Comparison of ENCODE assay signal across 13 cellular contexts in the genomic region with DNA sequence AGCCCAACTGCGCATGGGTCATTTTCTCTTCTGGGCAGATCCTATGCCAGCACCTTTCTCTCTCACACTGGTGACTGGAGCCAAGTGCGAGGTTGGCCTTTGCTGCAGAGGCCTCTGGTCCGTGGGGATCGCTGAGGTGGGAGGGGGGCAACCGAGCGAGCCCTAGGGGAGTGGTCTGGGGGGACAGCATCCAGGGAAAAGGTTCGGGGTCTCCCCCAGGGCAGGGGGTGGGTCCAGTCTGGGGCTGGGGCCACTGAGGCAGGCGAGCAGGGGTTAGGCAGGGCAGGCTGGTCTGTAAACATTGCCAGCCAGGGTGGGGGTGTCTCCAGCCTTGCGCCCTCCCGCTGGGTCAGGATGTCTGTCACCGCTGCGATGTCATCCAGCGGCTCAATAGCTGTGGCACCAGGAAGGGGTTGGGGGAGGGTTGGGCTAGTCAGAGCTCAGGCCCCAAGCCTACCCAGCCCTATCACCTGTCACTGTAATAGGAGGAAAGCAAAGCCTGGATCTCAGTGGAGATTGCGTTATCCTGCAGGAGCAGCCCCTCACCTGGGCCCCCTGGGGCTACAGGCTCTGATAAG.
"Had no signal": no experiment of that assay in that cellular context is flagged by ENCODE, and none has a peak within 500 bp of the region (broad histone marks: within the 10 kb centered on the region; RNA-seq: fewer than 3 reads in every experiment).

No MANE protein-coding gene starts in this region.

- H3K4me3 Mint-ChIP-seq: activated naive CD8-positive, alpha-beta T cell treated with anti-CD3 and anti-CD28 coated beads for 36 hours; activated T-helper 1 cell treated with anti-CD3 and anti-CD28 coated beads, Interleukin-12 subunit alpha, Interleukin-12 subunit beta, Interleukin-2, Interleukin-4 antibody, amounts not matched to agents 30 ng/mL and 10 ng/mL and 1 ng/mL, durations not matched to agents 14 hours and 24 hours and 36 hours; central memory CD8-positive, alpha-beta T cell; natural killer cell; stimulated activated naive CD8-positive, alpha-beta T cell treated with anti-CD3 and anti-CD28 coated beads, Interleukin-15, Interleukin-2, amounts not matched to agents 100 ng/mL and 50 ng/mL, for 24 hours had no signal

- DNase-seq: activated CD4-positive, CD25-positive, alpha-beta regulatory T cell treated with anti-CD3 and anti-CD28 coated beads, Interleukin-2, amount 50 U/mL, for 72 hours; activated naive CD8-positive, alpha-beta T cell treated with anti-CD3 and anti-CD28 coated beads for 36 hours; body of pancreas; left cardiac atrium; natural killer cell; occipital lobe had no signal

- H3K27me3 Mint-ChIP-seq: activated naive CD8-positive, alpha-beta T cell treated with anti-CD3 and anti-CD28 coated beads for 36 hours; central memory CD8-positive, alpha-beta T cell; stimulated activated naive CD8-positive, alpha-beta T cell treated with anti-CD3 and anti-CD28 coated beads, Interleukin-15, Interleukin-2, amounts not matched to agents 100 ng/mL and 50 ng/mL, for 24 hours had no signal

- H3K27ac ChIP-seq: body of pancreas, coronary artery, right atrium auricular region, suprapubic skin had no signal

- H3K4me3 ChIP-seq: body of pancreas, coronary artery, lung, right atrium auricular region, suprapubic skin had no signal

- H3K27me3 ChIP-seq: body of pancreas, right atrium auricular region, suprapubic skin had no signal

- H3K9me3 Mint-ChIP-seq: activated naive CD8-positive, alpha-beta T cell treated with anti-CD3 and anti-CD28 coated beads for 36 hours; activated T-helper 1 cell treated with anti-CD3 and anti-CD28 coated beads, Interleukin-12 subunit alpha, Interleukin-12 subunit beta, Interleukin-2, Interleukin-4 antibody, amounts not matched to agents 30 ng/mL and 10 ng/mL and 1 ng/mL, durations not matched to agents 14 hours and 24 hours and 36 hours; central memory CD8-positive, alpha-beta T cell; natural killer cell; stimulated activated naive CD8-positive, alpha-beta T cell treated with anti-CD3 and anti-CD28 coated beads, Interleukin-15, Interleukin-2, amounts not matched to agents 100 ng/mL and 50 ng/mL, for 24 hours had no signal

- H3K9me3 ChIP-seq: body of pancreas, right atrium auricular region, suprapubic skin had no signal

- H3K36me3 Mint-ChIP-seq: natural killer cell had no signal

- H3K27ac Mint-ChIP-seq: activated naive CD8-positive, alpha-beta T cell treated with anti-CD3 and anti-CD28 coated beads for 36 hours; activated T-helper 1 cell treated with anti-CD3 and anti-CD28 coated beads, Interleukin-12 subunit alpha, Interleukin-12 subunit beta, Interleukin-2, Interleukin-4 antibody, amounts not matched to agents 30 ng/mL and 10 ng/mL and 1 ng/mL, durations not matched to agents 14 hours and 24 hours and 36 hours; stimulated activated naive CD8-positive, alpha-beta T cell treated with anti-CD3 and anti-CD28 coated beads, Interleukin-15, Interleukin-2, amounts not matched to agents 100 ng/mL and 50 ng/mL, for 24 hours had no signal

- ATAC-seq: body of pancreas, left cardiac atrium, natural killer cell had no signal
